15 cellular contexts compared by ENCODE assay signal in the genomic region with DNA sequence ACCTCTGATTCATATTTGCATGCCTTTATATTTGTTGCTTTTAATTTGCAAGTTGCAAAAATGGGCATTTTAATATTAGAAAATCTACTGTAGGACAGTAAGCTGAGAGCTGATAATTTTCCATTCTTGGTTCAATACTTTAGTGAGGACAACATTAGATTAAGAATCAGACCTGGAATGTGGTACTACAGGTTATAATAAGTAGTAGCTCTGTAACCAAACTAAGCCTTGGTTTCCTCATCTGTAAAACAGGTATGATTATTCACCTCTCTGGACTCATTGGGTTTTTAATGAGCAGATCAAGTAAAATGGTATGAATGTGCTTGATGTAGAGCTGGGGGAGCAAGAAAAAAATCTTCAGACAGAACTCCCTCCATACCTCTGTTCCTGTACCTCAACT. TPM values are rescaled to one million over a fixed set of nuclear protein-coding genes. Genes with fewer than 3 reads are reported as not detected.
"Had no signal": no experiment of that assay in that cellular context is flagged by ENCODE, and none has a peak within 500 bp of the region (broad histone marks: within the 10 kb centered on the region; RNA-seq: fewer than 3 reads in every experiment).

No MANE protein-coding gene starts in this region.

- H3K36me3 ChIP-seq: esophagus squamous epithelium had no signal

- H3K4me2 ChIP-seq: hepatocyte had no signal

- H3K27me3 ChIP-seq: esophagus squamous epithelium, hepatocyte had no signal

- H3K36me3 Mint-ChIP-seq: naive thymus-derived CD4-positive, alpha-beta T cell had no signal

- DNase-seq: effector CD4-positive, alpha-beta T cell; endodermal cell; esophagus squamous epithelium; head of caudate nucleus; left colon; naive thymus-derived CD4-positive, alpha-beta T cell; nephron progenitor cell; stimulated activated CD4-positive, alpha-beta T cell treated with anti-CD3 and anti-CD28 coated beads, Interleukin-12 subunit alpha, Interleukin-12 subunit beta, amount 100 ng/mL, for 4 hours; stimulated activated naive CD4-positive, alpha-beta T cell treated with Interleukin-2 at 50 U/mL for 16 hours had no signal

- H3K4me3 ChIP-seq: coronary artery, esophagus squamous epithelium, hepatocyte, skin epidermis had no signal

- H3K4me1 Mint-ChIP-seq: endodermal cell; naive thymus-derived CD4-positive, alpha-beta T cell; nephron progenitor cell had no signal

- H3K27ac ChIP-seq: coronary artery, hepatocyte, parathyroid adenoma, skin epidermis had no signal

- ATAC-seq: naive thymus-derived CD4-positive, alpha-beta T cell had no signal

- H3K9ac ChIP-seq: parathyroid adenoma had no signal

- H3K27ac Mint-ChIP-seq: endodermal cell; naive thymus-derived CD4-positive, alpha-beta T cell; nephron progenitor cell had no signal

- FAIRE-seq: urothelium cell line had no signal

- H3K79me2 ChIP-seq: parathyroid adenoma had no signal

- H2AFZ ChIP-seq: hepatocyte, parathyroid adenoma had no signal

- H3K27me3 Mint-ChIP-seq: naive thymus-derived CD4-positive, alpha-beta T cell had no signal

- H3K4me3 Mint-ChIP-seq: endodermal cell; naive thymus-derived CD4-positive, alpha-beta T cell; nephron progenitor cell had no signal

- H3K9me3 ChIP-seq: esophagus squamous epithelium had no signal

RNA-seq across cellular contexts. Expression of a gene that starts 31.1 kb away (rescaled TPM):
- total RNA-seq: mononuclear cell had no signal
- polyA plus RNA-seq: naive thymus-derived CD4-positive, alpha-beta T cell had no signal
